Comparison of ENCODE assay signal across 8 cellular contexts in genomic region chr19:17309962-17310461, GRCh38. TPM values are rescaled to one million over a fixed set of nuclear protein-coding genes. Genes with fewer than 3 reads are reported as not detected.
A peak's percentile ranks its signal among the peaks of the same experiment; 100 is the strongest.
DNase-seq lines count a peak whose midpoint lies in the region; ATAC-seq and TF ChIP-seq lines count a peak whose summit lies in the region.

No MANE protein-coding gene starts in this region.

- H3K27ac Mint-ChIP-seq in mesothelial cell of epicardium: peak overlapping the region; percentile 94

- H3K4me1 ChIP-seq in body of pancreas (peaks cover 52% of the 10 kb centered on the region), aorta (ENCODE audit: control insufficient read depth in 1 of 2, insufficient read depth in 2 of 2, low read length in 2 of 2) (no peaks in the 10 kb centered on the region)

- H3K4me1 Mint-ChIP-seq in mesothelial cell of epicardium: peaks cover 28% of the 10 kb centered on the region

- H3K4me3 ChIP-seq in body of pancreas (peak overlapping the region; percentile 57 to 90), aorta (ENCODE audit: low read length in 2 of 2) (peak overlapping the region; percentile 62 to 76)

- peaks cover 7% of the 10 kb centered on the region for H3K36me3 Mint-ChIP-seq in mesothelial cell of epicardium

- no peaks in the 10 kb centered on the region for H3K27me3 Mint-ChIP-seq in mesothelial cell of epicardium (ENCODE audit: low read depth)

- H3K27me3 ChIP-seq in body of pancreas (no peaks in the 10 kb centered on the region), aorta (ENCODE audit: control insufficient read depth in 1 of 2, insufficient read depth in 2 of 2, low read length in 1 of 2) (no peaks in the 10 kb centered on the region)

- H3K9me3 Mint-ChIP-seq in mesothelial cell of epicardium: no peaks in the 10 kb centered on the region

- H3K9me3 ChIP-seq in body of pancreas (no peaks in the 10 kb centered on the region), aorta (ENCODE audit: control insufficient read depth, low read length) (no peaks in the 10 kb centered on the region)

- no peak for ATAC-seq in body of pancreas
- ATAC-seq in aorta (ENCODE audit: low FRiP score): no peak
- no peak for ATAC-seq in esophagus mucosa
- no peak for ATAC-seq in HG03442 (IDR thresholded peaks at IDR 0.05; ENCODE audit: unreplicated experiment)

- H3K36me3 ChIP-seq in body of pancreas (replicated peaks in 1 of 2; ENCODE audit: insufficient read depth in 1 of 2, low read depth in 2 of 2) (peaks cover 0 to 4% of the 10 kb centered on the region in 2 donors), aorta (ENCODE audit: control insufficient read depth in 1 of 2, insufficient read depth in 2 of 2, low read length in 1 of 2) (peaks cover 0 to 4% of the 10 kb centered on the region in 2 donors)

- TF ChIP-seq CTCF in body of pancreas (IDR thresholded peaks at IDR 0.05) (no peak), mesothelial cell of epicardium (IDR thresholded peaks at IDR 0.05; ENCODE audit: unreplicated experiment) (no peak)

- peak overlapping the region; percentile 97 for H3K4me3 Mint-ChIP-seq in mesothelial cell of epicardium

- WGBS in body of pancreas, 2 donors: 6 to 7% methylated on average over 5 to 23 of the region's 23 CpGs
- 5 to 6% methylated on average over 23 of the region's 23 CpGs for WGBS in aorta, 2 donors

- peak overlapping the region in 3 of 4 donors; percentile 39 to 76 (median 68) for H3K27ac ChIP-seq in body of pancreas
- no peak overlapping the region for H3K27ac ChIP-seq in aorta (ENCODE audit: low read depth in 1 of 2, low read length in 2 of 2)

- DNase-seq in stimulated activated CD4-positive, alpha-beta T cell treated with anti-CD3 and anti-CD28 coated beads, Interleukin-1b, Interleukin-23, amount 100 ng/mL, for 48 hours: peak; percentile 22
- no peak for DNase-seq in stimulated activated CD4-positive, alpha-beta T cell treated with anti-CD3 and anti-CD28 coated beads, Interleukin-2, amount 100 ng/mL, for 48 hours
- no peak for DNase-seq in body of pancreas
- no peak for DNase-seq in mesothelial cell of epicardium (ENCODE audit: low spot score in 2 of 2, unreplicated experiment in 2 of 2)
- DNase-seq in aorta: no peak
- DNase-seq in HuH-7 (ENCODE audit: low spot score): no peak

- intact Hi-C loops in body of pancreas (cut with DNase I): no loop called here
- intact Hi-C loops in aorta (cut with DNase I): no loop called here

- TF ChIP-seq POLR2A in body of pancreas (IDR thresholded peaks at IDR 0.05): no peak

RNA-seq across cellular contexts. Expression of gene DDA1, which starts 0.6 kb away (rescaled TPM):
- 1 to 10 TPM; 3.3 to 6.2 TPM for total RNA-seq in body of pancreas
- 37.3 to 39.6 TPM (median 38.3 TPM) in 3 replicates for total RNA-seq in mesothelial cell of epicardium
- total RNA-seq in aorta: 10 to 100 TPM; 21.4 to 33.2 TPM
- polyA plus RNA-seq in aorta: 10 to 100 TPM; 24.2 to 71.0 TPM
- 21.5 TPM for total RNA-seq in esophagus mucosa

RNA-seq across cellular contexts. Expression of gene MRPL34, which starts 4.3 kb away (rescaled TPM):
- 100 to 1,000 TPM in 1 of 2 donors, 10 to 100 TPM in 1; 47.7 to 152 TPM for total RNA-seq in body of pancreas
- 47.7 to 51.0 TPM (median 50.1 TPM) in 3 replicates for total RNA-seq in mesothelial cell of epicardium
- total RNA-seq in aorta: 10 to 100 TPM; 41.9 to 53.9 TPM
- 100 to 1,000 TPM; 134 to 177 TPM for polyA plus RNA-seq in aorta
- total RNA-seq in esophagus mucosa: 42.6 TPM

RNA-seq across cellular contexts. Expression of gene ABHD8, which starts 6.8 kb away (rescaled TPM):
- total RNA-seq in body of pancreas (10 to 100 TPM; 10.2 to 12.2 TPM), mesothelial cell of epicardium (25.4 to 26.4 TPM (median 26.1 TPM) in 3 replicates), aorta (10 to 100 TPM in 1 of 2 donors, 1 to 10 TPM in 1; 9.8 to 10.8 TPM), esophagus mucosa (2.2 TPM)
- polyA plus RNA-seq in aorta: 10 to 100 TPM; 10.8 to 11.6 TPM

RNA-seq across cellular contexts. Expression of gene ANO8, which starts 24.6 kb away (rescaled TPM):
- total RNA-seq in body of pancreas: 10 to 100 TPM in 1 of 2 donors, 1 to 10 TPM in 1; 7.0 to 16.5 TPM
- 42.1 to 43.7 TPM (median 43.5 TPM) in 3 replicates for total RNA-seq in mesothelial cell of epicardium
- total RNA-seq in aorta: 10 to 100 TPM; 10.9 to 17.4 TPM
- 10 to 100 TPM in 1 of 2 donors, 1 to 10 TPM in 1; 1.3 to 19.4 TPM for polyA plus RNA-seq in aorta
- 9.9 TPM for total RNA-seq in esophagus mucosa

RNA-seq across cellular contexts. Expression of gene GTPBP3, which starts 27.3 kb away (rescaled TPM):
- 100 to 1,000 TPM in 1 of 2 donors, 10 to 100 TPM in 1; 13.7 to 127 TPM for total RNA-seq in body of pancreas
- total RNA-seq in mesothelial cell of epicardium: 42.5 to 47.0 TPM (median 45.0 TPM) in 3 replicates
- 10 to 100 TPM; 16.7 to 27.7 TPM for total RNA-seq in aorta
- polyA plus RNA-seq in aorta: 10 to 100 TPM in 1 of 2 donors, 1 to 10 TPM in 1; 3.4 to 32.2 TPM
- total RNA-seq in esophagus mucosa: 11.7 TPM

Comparison
In these comparisons a context has a peak if more than half of its experiments do, and no peak if none do; other contexts are left out.
1. H3K27ac ChIP-seq: peak in body of pancreas (3 of 4); none in aorta (0 of 2).